ENCODE assay signal across 19 cellular contexts in genomic region chr7:24560772-24561171, GRCh38.
"Had no signal": no experiment of that assay in that cellular context is flagged by ENCODE, and none has a peak within 500 bp of the region (broad histone marks: within the 10 kb centered on the region; RNA-seq: fewer than 3 reads in every experiment).

No MANE protein-coding gene starts in this region.

- H3K4me1 Mint-ChIP-seq: mesothelial cell of epicardium, nephron progenitor cell had no signal

- H3K36me3 ChIP-seq: adrenal gland, breast epithelium, tibial nerve, uterus had no signal

- H3K4me3 ChIP-seq: adrenal gland, breast epithelium, lung, tibial nerve, uterus had no signal

- H3K27me3 ChIP-seq: adrenal gland, breast epithelium, tibial nerve, uterus had no signal

- H3K4me1 ChIP-seq: adrenal gland, breast epithelium, tibial nerve, uterus had no signal

- H3K9me3 Mint-ChIP-seq: mesothelial cell of epicardium, nephron progenitor cell had no signal

- DNase-seq: activated CD4-positive, CD25-positive, alpha-beta regulatory T cell treated with anti-CD3 and anti-CD28 coated beads, Interleukin-2, amount 50 U/mL, for 72 hours; activated CD8-positive, alpha-beta memory T cell treated with anti-CD3 and anti-CD28 coated beads for 24 hours; activated effector memory CD4-positive, alpha-beta T cell treated with Interleukin-2 at 50 U/mL for 16 hours; adrenal gland; cerebellar nuclear complex; cortex of kidney; erythroblast; head of caudate nucleus; nephron progenitor cell; occipital lobe; SIG-M5; stimulated activated CD8-positive, alpha-beta memory T cell treated with anti-CD3 and anti-CD28 coated beads, Interleukin-4, amount 100 ng/mL, for 48 hours; uterus had no signal

- H3K27ac ChIP-seq: adrenal gland, breast epithelium, tibial nerve, uterus had no signal

- H3K9me3 ChIP-seq: adrenal gland, breast epithelium, tibial nerve, uterus had no signal

- H3K27ac Mint-ChIP-seq: mesothelial cell of epicardium, nephron progenitor cell had no signal

- H3K36me3 Mint-ChIP-seq: mesothelial cell of epicardium had no signal

- H3K4me3 Mint-ChIP-seq: mesothelial cell of epicardium, nephron progenitor cell had no signal

- ATAC-seq: left lobe of liver, SK-N-SH treated with all-trans-retinoic acid at 6 μM for 48 hours had no signal
